In the genomic region with DNA sequence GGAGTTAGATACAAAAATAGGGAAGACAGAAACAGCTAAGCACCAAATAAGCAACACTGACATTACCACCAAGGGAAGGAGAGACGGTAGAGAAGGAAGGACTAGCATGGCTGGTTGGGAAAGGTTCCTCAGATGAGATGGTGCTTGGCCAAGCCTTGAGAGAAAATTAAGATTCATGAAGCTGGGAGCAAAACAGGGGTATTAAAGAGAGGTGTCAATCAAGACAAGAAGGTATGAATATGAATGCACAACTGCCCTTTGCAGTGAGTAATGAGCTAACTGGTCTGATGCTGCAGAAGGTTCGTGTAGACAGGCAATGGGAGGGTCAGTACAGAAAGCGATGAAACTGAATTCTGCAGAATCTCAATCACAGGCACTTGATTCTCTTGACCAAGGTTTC, we compare ENCODE assay signal across 27 cellular contexts.
"Had no signal": no experiment of that assay in that cellular context is flagged by ENCODE, and none has a peak within 500 bp of the region (broad histone marks: within the 10 kb centered on the region; RNA-seq: fewer than 3 reads in every experiment).

No MANE protein-coding gene starts in this region.

- H3K4me3 Mint-ChIP-seq: activated naive CD4-positive, alpha-beta T cell treated with anti-CD3 and anti-CD28 coated beads, Interleukin-2, amount 10 ng/mL, durations not matched to agents 7 days and 5 days; activated naive CD8-positive, alpha-beta T cell treated with anti-CD3 and anti-CD28 coated beads, Interleukin-2, amount 10 ng/mL, durations not matched to agents 7 days and 5 days; effector memory CD8-positive, alpha-beta T cell; mesothelial cell of epicardium; nephron progenitor cell had no signal

- H3K9me3 Mint-ChIP-seq: activated naive CD4-positive, alpha-beta T cell treated with anti-CD3 and anti-CD28 coated beads, Interleukin-2, amount 10 ng/mL, durations not matched to agents 7 days and 5 days; activated naive CD8-positive, alpha-beta T cell treated with anti-CD3 and anti-CD28 coated beads, Interleukin-2, amount 10 ng/mL, durations not matched to agents 7 days and 5 days; brain; effector memory CD8-positive, alpha-beta T cell; mesothelial cell of epicardium; naive B cell; nephron progenitor cell had no signal

- H3K4me3 ChIP-seq: ascending aorta, colonic mucosa, ovary, right lobe of liver, upper lobe of left lung, vagina had no signal

- H3K27me3 ChIP-seq: ascending aorta, colonic mucosa, neutrophil, ovary, right lobe of liver, upper lobe of left lung, vagina had no signal

- H3K27ac ChIP-seq: ascending aorta, ovary, right lobe of liver, upper lobe of left lung, vagina, WERI-Rb-1 had no signal

- H3K27ac Mint-ChIP-seq: activated naive CD4-positive, alpha-beta T cell treated with anti-CD3 and anti-CD28 coated beads, Interleukin-2, amount 10 ng/mL, durations not matched to agents 7 days and 5 days; activated naive CD8-positive, alpha-beta T cell treated with anti-CD3 and anti-CD28 coated beads, Interleukin-2, amount 10 ng/mL, durations not matched to agents 7 days and 5 days; effector memory CD8-positive, alpha-beta T cell; mesothelial cell of epicardium; naive B cell had no signal

- DNase-seq: activated CD4-positive, alpha-beta T cell treated with anti-CD3 and anti-CD28 coated beads for 48 hours; activated CD4-positive, alpha-beta T cell treated with anti-CD3 and anti-CD28 coated beads, Interleukin-2, amount 50 U/mL, for 48 hours; activated CD8-positive, alpha-beta memory T cell treated with anti-CD3 and anti-CD28 coated beads for 24 hours; activated gamma-delta T cell; activated naive CD4-positive, alpha-beta T cell treated with anti-CD3 and anti-CD28 coated beads, Interleukin-2, amount 10 ng/mL, durations not matched to agents 7 days and 5 days; activated naive CD8-positive, alpha-beta T cell treated with anti-CD3 and anti-CD28 coated beads, Interleukin-2, amount 10 ng/mL, durations not matched to agents 7 days and 5 days; central memory CD4-positive, alpha-beta T cell; colonic mucosa; effector memory CD8-positive, alpha-beta T cell; foreskin fibroblast; kidney; left colon; naive B cell; nephron progenitor cell; ovary; right lobe of liver; stimulated activated CD4-positive, alpha-beta T cell treated with anti-CD3 and anti-CD28 coated beads, Interleukin-2, amount 100 ng/mL, for 48 hours; stimulated activated naive CD8-positive, alpha-beta T cell treated with anti-CD3 and anti-CD28 coated beads, Interleukin-15, Interleukin-2, amounts not matched to agents 100 U/mL and 50 U/mL, for 24 hours; T-helper 9 cell; upper lobe of left lung had no signal

- H3K4me1 Mint-ChIP-seq: activated naive CD4-positive, alpha-beta T cell treated with anti-CD3 and anti-CD28 coated beads, Interleukin-2, amount 10 ng/mL, durations not matched to agents 7 days and 5 days; activated naive CD8-positive, alpha-beta T cell treated with anti-CD3 and anti-CD28 coated beads, Interleukin-2, amount 10 ng/mL, durations not matched to agents 7 days and 5 days; naive B cell had no signal

- H3K27me3 Mint-ChIP-seq: activated naive CD4-positive, alpha-beta T cell treated with anti-CD3 and anti-CD28 coated beads, Interleukin-2, amount 10 ng/mL, durations not matched to agents 7 days and 5 days; activated naive CD8-positive, alpha-beta T cell treated with anti-CD3 and anti-CD28 coated beads, Interleukin-2, amount 10 ng/mL, durations not matched to agents 7 days and 5 days; brain; effector memory CD8-positive, alpha-beta T cell; naive B cell; progenitor cell of endocrine pancreas had no signal

- H3K36me3 ChIP-seq: colonic mucosa, ovary had no signal

- H3K9me3 ChIP-seq: ascending aorta, colonic mucosa, neutrophil, ovary, right lobe of liver, upper lobe of left lung, vagina had no signal

- H3K4me1 ChIP-seq: colonic mucosa had no signal
